18 cellular contexts compared by ENCODE assay signal in the genomic region with DNA sequence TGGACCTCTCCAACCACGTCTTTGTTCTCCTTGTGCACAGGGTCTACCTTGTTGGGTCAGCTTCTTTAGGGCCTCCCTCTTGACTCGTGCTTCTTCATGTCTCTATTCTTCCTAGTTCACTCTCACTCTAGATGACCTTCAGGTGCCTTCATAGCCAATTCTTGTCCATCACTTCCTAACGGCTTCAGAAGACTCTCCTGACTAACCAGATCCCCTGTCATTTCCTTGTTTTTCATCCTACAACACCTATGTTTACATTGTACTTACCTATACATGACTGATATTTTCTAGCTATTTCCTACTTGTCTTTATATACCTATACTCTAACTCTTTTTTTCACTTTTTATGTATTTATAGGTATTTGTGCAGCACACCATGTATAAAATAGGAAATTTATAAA.
A peak's percentile ranks its signal among the peaks of the same experiment; 100 is the strongest.
DNase-seq lines count a peak whose midpoint lies in the region; ATAC-seq, FAIRE-seq and TF ChIP-seq lines count a peak whose summit lies in the region.
"Had no signal": no experiment of that assay in that cellular context is flagged by ENCODE, and none has a peak within 500 bp of the region (broad histone marks: within the 10 kb centered on the region; RNA-seq: fewer than 3 reads in every experiment).

No MANE protein-coding gene starts in this region.

- no peaks in the 10 kb centered on the region for H4K20me1 ChIP-seq in GM12878 (ENCODE audit: control insufficient read depth, insufficient read depth)

- in situ Hi-C loops in GM12878 (cut with MboI): no loop called here

- no peak for TF ChIP-seq POLR2A in GM12878 (IDR thresholded peaks at IDR 0.05; ENCODE audit: low read depth, low read length)

- no peak for ATAC-seq in CD8-positive, alpha-beta T cell
- ATAC-seq in GM12878: no peak
- peak; percentile 70 for ATAC-seq in mucosa of descending colon
- ATAC-seq: HCT116 had no signal

- H3K36me3 Mint-ChIP-seq in CD8-positive, alpha-beta T cell: peaks cover 60% of the 10 kb centered on the region

- H3K79me2 ChIP-seq in GM12878 (ENCODE audit: control insufficient read depth, insufficient read depth, low read length): no peaks in the 10 kb centered on the region

- TF ChIP-seq EP300 in GM12878 (IDR thresholded peaks at IDR 0.05; ENCODE audit: borderline replicate concordance in 1 of 2, control insufficient read depth in 1 of 2, low read depth in 2 of 2, low read length in 2 of 2): no peak

- SMC1A ChIA-PET in GM12878 (lab: Charles Lee; ENCODE audit: uncharacterized antibody, unreplicated experiment): interaction anchor here (0.5 kb wide), 1 partner anchor 91 kb away, joined by 4 read pairs; no protein-coding TSS in a partner anchor

- RAD21 ChIA-PET in GM12878 (lab: Charles Lee; ENCODE audit: unreplicated experiment): no interaction called here

- H3K4me3 ChIP-seq in CD8-positive, alpha-beta T cell (ENCODE audit: low read depth, low read length): no peak overlapping the region
- H3K4me3 ChIP-seq in GM12878: no peak overlapping the region
- H3K4me3 ChIP-seq in epithelial cell of esophagus (ENCODE audit: low read length): no peak overlapping the region
- H3K4me3 ChIP-seq in mucosa of descending colon: no peak overlapping the region
- H3K4me3 ChIP-seq: GM23248 had no signal

- no peaks in the 10 kb centered on the region for H3K36me3 ChIP-seq in CD8-positive, alpha-beta T cell (ENCODE audit: insufficient read depth, low read length)
- H3K36me3 ChIP-seq in GM12878 (ENCODE audit: control insufficient read depth in 2 of 2, insufficient read depth in 2 of 2, low read length in 1 of 2) (no peaks in the 10 kb centered on the region; a peak in 1 of 4 replicates), mucosa of descending colon (ENCODE audit: low read depth) (no peaks in the 10 kb centered on the region)

- H3K27ac ChIP-seq in CD8-positive, alpha-beta T cell (ENCODE audit: low read depth, low read length): no peak overlapping the region
- no peak overlapping the region for H3K27ac ChIP-seq in GM12878 (ENCODE audit: control insufficient read depth, insufficient read depth)
- H3K27ac ChIP-seq: GM23248 had no signal

- WGBS in GM12878 (ENCODE audit: insufficient coverage, insufficient replicate concordance, low lambda C conversion rate, missing lambda C conversion rate): 94% methylated on average over 3 of the region's 3 CpGs

- POLR2A ChIA-PET in CD8-positive, alpha-beta T cell (lab: Charles Lee): no interaction called here
- POLR2A ChIA-PET in GM12878 (lab: Charles Lee): no interaction called here

- H3K9me3 Mint-ChIP-seq in CD8-positive, alpha-beta T cell: peaks cover 18% of the 10 kb centered on the region

- H3K4me2 ChIP-seq in GM12878 (ENCODE audit: control insufficient read depth, insufficient read depth): no peak overlapping the region

- H3K9ac ChIP-seq in GM12878 (ENCODE audit: control insufficient read depth, insufficient read depth, low read length): no peak overlapping the region
- H3K9ac ChIP-seq: GM23248 had no signal

- H3K4me1 ChIP-seq in CD8-positive, alpha-beta T cell (ENCODE audit: insufficient read depth, low read length): no peaks in the 10 kb centered on the region
- no peaks in the 10 kb centered on the region for H3K4me1 ChIP-seq in GM12878 (ENCODE audit: control insufficient read depth, insufficient read depth, low read length)
- peaks cover 8% of the 10 kb centered on the region for H3K4me1 ChIP-seq in mucosa of descending colon (ENCODE audit: low read depth)
- H3K4me1 ChIP-seq: Caco-2 had no signal

- H3K4me1 Mint-ChIP-seq in CD8-positive, alpha-beta T cell (ENCODE audit: low read depth): no peaks in the 10 kb centered on the region
- H3K4me1 Mint-ChIP-seq: H9 had no signal

- TF ChIP-seq RAD21 in GM12878 (IDR thresholded peaks at IDR 0.05; ENCODE audit: insufficient read depth, low read depth, low read length): no peak

- CTCF ChIA-PET in CD8-positive, alpha-beta T cell (lab: Charles Lee): no interaction called here
- CTCF ChIA-PET in GM12878 (lab: Yijun Ruan, JAX): interaction anchor here (0.6 to 1.0 kb wide), 2 partner anchors 23 to 230 kb away, joined by 3 read pairs; no protein-coding TSS in a partner anchor

- H3K27ac Mint-ChIP-seq in CD8-positive, alpha-beta T cell: peak overlapping the region; percentile 11
- H3K27ac Mint-ChIP-seq: H9 had no signal

- no peaks in the 10 kb centered on the region for H3K27me3 ChIP-seq in CD8-positive, alpha-beta T cell (ENCODE audit: insufficient read depth, low read length)
- no peaks in the 10 kb centered on the region for H3K27me3 ChIP-seq in GM12878 (replicated peaks in 1 of 2; ENCODE audit: control insufficient read depth in 2 of 2, insufficient read depth in 2 of 2, low read length in 1 of 2)

- intact Hi-C loops in CD8-positive, alpha-beta T cell (cut with DNase I, micrococcal nuclease): no loop called here
- intact Hi-C loops in GM12878 (cut with micrococcal nuclease; ENCODE audit: unreplicated experiment): no loop called here
- intact Hi-C loops in mucosa of descending colon (cut with DNase I, micrococcal nuclease): no loop called here

- no peak for DNase-seq in CD8-positive, alpha-beta T cell
- DNase-seq in GM12878 (ENCODE audit: low read depth, low spot score): no peak
- DNase-seq in epithelial cell of esophagus (ENCODE audit: low read depth): peak; percentile 13
- no peak for DNase-seq in mucosa of descending colon
- DNase-seq in H4 (ENCODE audit: low spot score): no peak
- no peak for DNase-seq in activated naive CD4-positive, alpha-beta T cell treated with Interleukin-2 at 50 U/mL for 16 hours
- DNase-seq in occipital lobe (lab: John Stamatoyannopoulos, UW): no peak
- DNase-seq: C1 segment of cervical spinal cord; Caco-2; CD4-positive, alpha-beta memory T cell; DMS153; DMS79 treated with DMSO at 0.1 percent for 48 hours; GF-D8; GM23248; H9 had no signal

- FAIRE-seq in GM12878 (lab: Jason Lieb, UNC): peak; percentile 13
- FAIRE-seq: GM12892, H1 had no signal

- H2AFZ ChIP-seq in GM12878 (ENCODE audit: control insufficient read depth, low read depth, low read length): no peak overlapping the region
- H2AFZ ChIP-seq: GM23248 had no signal

- H3K9me3 ChIP-seq in CD8-positive, alpha-beta T cell (ENCODE audit: low read length): peaks cover 11% of the 10 kb centered on the region
- H3K9me3 ChIP-seq in GM12878 (replicated peaks; ENCODE audit: control insufficient read depth, insufficient read depth, low read length): peaks cover 8% of the 10 kb centered on the region; the same call in 1 of the 3 replicates
- peaks cover 17% of the 10 kb centered on the region for H3K9me3 ChIP-seq in mucosa of descending colon

- H3K4me3 Mint-ChIP-seq in CD8-positive, alpha-beta T cell: no peak overlapping the region
- H3K4me3 Mint-ChIP-seq: CD4-positive, alpha-beta memory T cell; H9 had no signal

- no TSS peak for BruUV-seq in GM12878 (replicated peaks; lab: Mats Ljungman, UMichigan)

- no peaks in the 10 kb centered on the region for H3K27me3 Mint-ChIP-seq in CD8-positive, alpha-beta T cell (ENCODE audit: low read depth)
- H3K27me3 Mint-ChIP-seq: CD4-positive, alpha-beta memory T cell had no signal

- TF ChIP-seq CTCF in CD8-positive, alpha-beta T cell (IDR thresholded peaks at IDR 0.05): no peak
- TF ChIP-seq CTCF in GM12878 (IDR thresholded peaks at IDR 0.05 in 2 of 3, conservative IDR thresholded peaks at IDR 0.05 in 1 of 3; ENCODE audit: control insufficient read depth in 2 of 3, extremely low read depth in 1 of 3, insufficient read depth in 1 of 3, low read depth in 3 of 3, low read length in 3 of 3): no peak
- TF ChIP-seq CTCF in epithelial cell of esophagus (IDR thresholded peaks at IDR 0.05; ENCODE audit: insufficient read depth, low read depth, low read length, missing control alignments): no peak
- TF ChIP-seq CTCF in mucosa of descending colon (IDR thresholded peaks at IDR 0.05): no peak

TF ChIP-seq in GM12878, 131 proteins besides CTCF, POLR2A, EP300 and RAD21 (continues in another document):
- TF ChIP-seq YBX1 (IDR thresholded peaks at IDR 0.05) (no peak), PML (IDR thresholded peaks at IDR 0.05; ENCODE audit: low read length) (no peak), JUND (IDR thresholded peaks at IDR 0.05; ENCODE audit: low read depth, low read length) (no peak), ZBED1 (IDR thresholded peaks at IDR 0.05; ENCODE audit: borderline replicate concordance) (no peak), MYB (IDR thresholded peaks at IDR 0.05; ENCODE audit: borderline replicate concordance, low read depth, low read length) (no peak), LARP7 (IDR thresholded peaks at IDR 0.05) (no peak), MYC (IDR thresholded peaks at IDR 0.05; ENCODE audit: insufficient read depth, insufficient read length, insufficient replicate concordance, low read length, severe bottlenecking) (no peak)
- TF ChIP-seq, protein P1, sequence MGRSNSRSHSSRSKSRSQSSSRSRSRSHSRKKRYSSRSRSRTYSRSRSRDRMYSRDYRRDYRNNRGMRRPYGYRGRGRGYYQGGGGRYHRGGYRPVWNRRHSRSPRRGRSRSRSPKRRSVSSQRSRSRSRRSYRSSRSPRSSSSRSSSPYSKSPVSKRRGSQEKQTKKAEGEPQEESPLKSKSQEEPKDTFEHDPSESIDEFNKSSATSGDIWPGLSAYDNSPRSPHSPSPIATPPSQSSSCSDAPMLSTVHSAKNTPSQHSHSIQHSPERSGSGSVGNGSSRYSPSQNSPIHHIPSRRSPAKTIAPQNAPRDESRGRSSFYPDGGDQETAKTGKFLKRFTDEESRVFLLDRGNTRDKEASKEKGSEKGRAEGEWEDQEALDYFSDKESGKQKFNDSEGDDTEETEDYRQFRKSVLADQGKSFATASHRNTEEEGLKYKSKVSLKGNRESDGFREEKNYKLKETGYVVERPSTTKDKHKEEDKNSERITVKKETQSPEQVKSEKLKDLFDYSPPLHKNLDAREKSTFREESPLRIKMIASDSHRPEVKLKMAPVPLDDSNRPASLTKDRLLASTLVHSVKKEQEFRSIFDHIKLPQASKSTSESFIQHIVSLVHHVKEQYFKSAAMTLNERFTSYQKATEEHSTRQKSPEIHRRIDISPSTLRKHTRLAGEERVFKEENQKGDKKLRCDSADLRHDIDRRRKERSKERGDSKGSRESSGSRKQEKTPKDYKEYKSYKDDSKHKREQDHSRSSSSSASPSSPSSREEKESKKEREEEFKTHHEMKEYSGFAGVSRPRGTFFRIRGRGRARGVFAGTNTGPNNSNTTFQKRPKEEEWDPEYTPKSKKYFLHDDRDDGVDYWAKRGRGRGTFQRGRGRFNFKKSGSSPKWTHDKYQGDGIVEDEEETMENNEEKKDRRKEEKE (IDR thresholded peaks at IDR 0.05): no peak
- TF ChIP-seq, protein P2, sequence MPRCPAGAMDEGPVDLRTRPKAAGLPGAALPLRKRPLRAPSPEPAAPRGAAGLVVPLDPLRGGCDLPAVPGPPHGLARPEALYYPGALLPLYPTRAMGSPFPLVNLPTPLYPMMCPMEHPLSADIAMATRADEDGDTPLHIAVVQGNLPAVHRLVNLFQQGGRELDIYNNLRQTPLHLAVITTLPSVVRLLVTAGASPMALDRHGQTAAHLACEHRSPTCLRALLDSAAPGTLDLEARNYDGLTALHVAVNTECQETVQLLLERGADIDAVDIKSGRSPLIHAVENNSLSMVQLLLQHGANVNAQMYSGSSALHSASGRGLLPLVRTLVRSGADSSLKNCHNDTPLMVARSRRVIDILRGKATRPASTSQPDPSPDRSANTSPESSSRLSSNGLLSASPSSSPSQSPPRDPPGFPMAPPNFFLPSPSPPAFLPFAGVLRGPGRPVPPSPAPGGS (IDR thresholded peaks at IDR 0.05; ENCODE audit: borderline replicate concordance, insufficient read depth, low read depth, low read length, poor library complexity, severe bottlenecking): no peak
